ENCODE assay signal across 19 cellular contexts in genomic region chr5:61924251-61924650, GRCh38.
A peak's percentile ranks its signal among the peaks of the same experiment; 100 is the strongest.
DNase-seq lines count a peak whose midpoint lies in the region; ATAC-seq and TF ChIP-seq lines count a peak whose summit lies in the region.
"Had no signal": no experiment of that assay in that cellular context is flagged by ENCODE, and none has a peak within 500 bp of the region (broad histone marks: within the 10 kb centered on the region; RNA-seq: fewer than 3 reads in every experiment).

No MANE protein-coding gene starts in this region.

- no peak overlapping the region for H2BK12ac ChIP-seq in neuronal stem cell (ENCODE audit: low read length)

- H3K4me3 ChIP-seq in RWPE2 (ENCODE audit: severe bottlenecking) (no peak overlapping the region), neuronal stem cell (ENCODE audit: low read length in 2 of 2) (no peak overlapping the region)
- H3K4me3 ChIP-seq: BLaER1 had no signal

- no peak overlapping the region for H3K9ac ChIP-seq in neuronal stem cell (ENCODE audit: low read depth, low read length, poor library complexity)
- H3K9ac ChIP-seq: BLaER1 had no signal

- H3K4me1 ChIP-seq in RWPE2 (ENCODE audit: insufficient read depth, poor library complexity, severe bottlenecking) (peaks cover 18% of the 10 kb centered on the region), neuronal stem cell (ENCODE audit: control insufficient read depth in 2 of 2, insufficient read depth in 1 of 2, low read depth in 1 of 2, low read length in 2 of 2) (peaks cover 0 to 20% of the 10 kb centered on the region in 2 donors)
- H3K4me1 ChIP-seq: BE2C, BLaER1, Caco-2 had no signal

- H3K14ac ChIP-seq in neuronal stem cell (ENCODE audit: low read length), result no peak overlapping the region

- no peaks in the 10 kb centered on the region for H3K36me3 ChIP-seq in RWPE2 (ENCODE audit: low read depth)
- no peaks in the 10 kb centered on the region for H3K36me3 ChIP-seq in neuronal stem cell (replicated peaks in 1 of 2; ENCODE audit: control insufficient read depth in 2 of 2, insufficient read depth in 2 of 2, low read length in 2 of 2)
- H3K36me3 ChIP-seq: BE2C, BLaER1 had no signal

- ATAC-seq in RWPE2 (ENCODE audit: low read depth) (no peak), SK-N-SH treated with all-trans-retinoic acid at 6 μM for 48 hours (no peak), HG02885 (IDR thresholded peaks at IDR 0.05; ENCODE audit: poor library complexity, unreplicated experiment) (no peak)

- H2BK5ac ChIP-seq in neuronal stem cell (ENCODE audit: low read length), result no peak overlapping the region

- H3K4ac ChIP-seq in neuronal stem cell (ENCODE audit: low read length), result no peak overlapping the region

- peak overlapping the region; percentile 39 for H2AFZ ChIP-seq in neuronal stem cell (ENCODE audit: low read length)

- H3K27ac ChIP-seq in RWPE2 (ENCODE audit: poor library complexity, severe bottlenecking) (peak overlapping the region; percentile 21), neuronal stem cell (replicated peaks; ENCODE audit: low read length) (no peak overlapping the region)
- H3K27ac ChIP-seq: BLaER1 had no signal

- H3K79me1 ChIP-seq in neuronal stem cell (ENCODE audit: low read depth, low read length), result no peaks in the 10 kb centered on the region

- no peak overlapping the region for H2BK15ac ChIP-seq in neuronal stem cell (ENCODE audit: low read length)

- no peak overlapping the region for H3K4me2 ChIP-seq in neuronal stem cell (ENCODE audit: insufficient read depth, low read length, poor library complexity, severe bottlenecking)
- H3K4me2 ChIP-seq: BLaER1 had no signal

- H4K91ac ChIP-seq in neuronal stem cell (ENCODE audit: low read depth, low read length, poor library complexity), result no peak overlapping the region

- no peak overlapping the region for H2AK5ac ChIP-seq in neuronal stem cell (ENCODE audit: low read depth, low read length)

- H3K27me3 ChIP-seq in RWPE2 (ENCODE audit: insufficient read depth, poor library complexity, severe bottlenecking) (no peaks in the 10 kb centered on the region), neuronal stem cell (ENCODE audit: control insufficient read depth in 3 of 3, insufficient read depth in 3 of 3, low read depth in 1 of 3, low read length in 3 of 3) (no peaks in the 10 kb centered on the region)
- H3K27me3 ChIP-seq: BLaER1 had no signal

- no peaks in the 10 kb centered on the region for H3K9me3 ChIP-seq in RWPE2 (ENCODE audit: severe bottlenecking)
- H3K9me3 ChIP-seq in neuronal stem cell (replicated peaks in 1 of 2; ENCODE audit: control insufficient read depth in 2 of 2, insufficient read depth in 1 of 2, low read depth in 1 of 2, low read length in 2 of 2), result no peaks in the 10 kb centered on the region
- H3K9me3 ChIP-seq: BE2C, BLaER1, Caco-2 had no signal

- DNase-seq in RWPE2 (ENCODE audit: low spot score) (no peak), foreskin melanocyte (peak; percentile 8), neuronal stem cell (ENCODE audit: low spot score) (no peak), NCI-H2029 (lab: John Stamatoyannopoulos, UW) (no peak), SK-N-DZ (ENCODE audit: low spot score) (no peak)
- DNase-seq: 8988T; ACHN; BE2C; C1 segment of cervical spinal cord; Caco-2; Calu3; CD4-positive, alpha-beta memory T cell; CD4-positive, CD25-positive, alpha-beta regulatory T cell; CD8-positive, alpha-beta memory T cell; DMS79 treated with DMSO at 0.1 percent for 48 hours; GF-D8 had no signal

- no peak overlapping the region for H4K8ac ChIP-seq in neuronal stem cell (ENCODE audit: low read depth, low read length)

- H3K23ac ChIP-seq in neuronal stem cell (ENCODE audit: low read depth, low read length, poor library complexity), result no peak overlapping the region

- no CpG with 5 or more reads among the region's 1 CpG for WGBS in neuronal stem cell (ENCODE audit: extremely low coverage in 2 of 2, insufficient read length in 2 of 2, insufficient replicate concordance in 1 of 2), 2 donors

- TF ChIP-seq CTCF in RWPE2 (IDR thresholded peaks at IDR 0.05; ENCODE audit: poor library complexity, severe bottlenecking), result no peak

- no peak overlapping the region for H2BK120ac ChIP-seq in neuronal stem cell (ENCODE audit: low read depth, low read length)

- H3K18ac ChIP-seq in neuronal stem cell (ENCODE audit: low read length), result no peak overlapping the region

TF ChIP-seq in SK-N-SH treated with all-trans-retinoic acid at 6 μM for 48 hours, 23 proteins besides CTCF, POLR2A, EP300 and RAD21:
- no peak for TF ChIP-seq GLIS3 (CRISPR knock-in tag; IDR thresholded peaks at IDR 0.05)
- TF ChIP-seq CSRNP3 (CRISPR knock-in tag; IDR thresholded peaks at IDR 0.05), result no peak
- TF ChIP-seq CSDC2 (CRISPR knock-in tag; IDR thresholded peaks at IDR 0.05), result no peak
- TF ChIP-seq TSHZ2 (CRISPR knock-in tag; IDR thresholded peaks at IDR 0.05), result no peak
- TF ChIP-seq BACH2 (CRISPR knock-in tag; IDR thresholded peaks at IDR 0.05; ENCODE audit: borderline replicate concordance), result no peak
- TF ChIP-seq POU6F1 (CRISPR knock-in tag; IDR thresholded peaks at IDR 0.05; ENCODE audit: borderline replicate concordance, low read depth), result no peak
- TF ChIP-seq PATZ1 (CRISPR knock-in tag; IDR thresholded peaks at IDR 0.05; ENCODE audit: borderline replicate concordance), result no peak
- TF ChIP-seq PPARA (CRISPR knock-in tag; IDR thresholded peaks at IDR 0.05; ENCODE audit: borderline replicate concordance), result no peak
- TF ChIP-seq ZFP3 (CRISPR knock-in tag; IDR thresholded peaks at IDR 0.05), result no peak
- TF ChIP-seq ZNF565 (CRISPR knock-in tag; conservative IDR thresholded peaks at IDR 0.05; ENCODE audit: low read depth), result no peak
- no peak for TF ChIP-seq OSR1 (CRISPR knock-in tag; IDR thresholded peaks at IDR 0.05)
- no peak for TF ChIP-seq ARNTL (CRISPR knock-in tag; IDR thresholded peaks at IDR 0.05; ENCODE audit: borderline replicate concordance, low read depth)
